Comparison of ENCODE assay signal across 19 cellular contexts in the genomic region with DNA sequence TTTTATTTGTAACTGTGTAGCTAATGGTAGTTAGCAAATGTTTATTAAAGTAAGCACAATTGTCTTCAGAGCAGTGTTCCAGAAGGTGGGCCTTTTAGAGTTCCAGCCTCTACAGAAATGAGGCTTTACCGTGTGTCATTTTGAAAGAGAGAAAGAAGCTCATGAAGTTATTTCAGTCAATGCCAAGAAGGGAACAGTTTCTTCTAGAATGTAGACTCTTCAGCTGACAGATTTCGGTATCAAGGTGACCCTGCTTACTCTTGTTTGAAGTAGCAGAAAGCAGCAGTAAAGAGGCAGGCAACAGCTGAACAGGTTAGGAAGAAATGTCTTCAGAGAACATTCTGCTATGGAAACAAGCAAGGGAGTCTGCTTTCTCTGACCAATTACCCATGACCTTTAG.
DNase-seq lines count a peak whose midpoint lies in the region; ATAC-seq and TF ChIP-seq lines count a peak whose summit lies in the region.
"Had no signal": no experiment of that assay in that cellular context is flagged by ENCODE, and none has a peak within 500 bp of the region (broad histone marks: within the 10 kb centered on the region; RNA-seq: fewer than 3 reads in every experiment).

No MANE protein-coding gene starts in this region.

- DNase-seq in immature natural killer cell = no peak
- no peak for DNase-seq in head of caudate nucleus
- no peak for DNase-seq in iPS-NIHi11 (ENCODE audit: low spot score)
- DNase-seq in activated CD4-positive, CD25-positive, alpha-beta regulatory T cell (lab: John Stamatoyannopoulos, UW) = no peak
- DNase-seq: activated CD4-positive, alpha-beta T cell treated with anti-CD3 and anti-CD28 coated beads for 36 hours; activated naive CD8-positive, alpha-beta T cell treated with anti-CD3 and anti-CD28 coated beads for 36 hours; activated T-cell treated with anti-CD3 and anti-CD28 coated beads for 4 hours; Caco-2; hippocampal formation; Kasumi-1; left cardiac atrium; NCI-H510A treated with DMSO at 0.1 percent for 48 hours; spleen; T-helper 17 cell had no signal

- peaks cover 0 to 2% (median 0%) of the 10 kb centered on the region in 3 donors for H3K27me3 Mint-ChIP-seq in immature natural killer cell (ENCODE audit: low read depth in 3 of 3)
- H3K27me3 Mint-ChIP-seq: activated CD4-positive, alpha-beta T cell treated with anti-CD3 and anti-CD28 coated beads for 36 hours; activated naive CD8-positive, alpha-beta T cell treated with anti-CD3 and anti-CD28 coated beads for 36 hours; T-helper 17 cell had no signal

- H3K4me1 Mint-ChIP-seq in immature natural killer cell = no peaks in the 10 kb centered on the region
- H3K4me1 Mint-ChIP-seq: activated CD4-positive, alpha-beta T cell treated with anti-CD3 and anti-CD28 coated beads for 36 hours; activated naive CD8-positive, alpha-beta T cell treated with anti-CD3 and anti-CD28 coated beads for 36 hours; T-helper 17 cell had no signal

- peaks cover 0 to 3% (median 0%) of the 10 kb centered on the region in 6 donors for H3K9me3 Mint-ChIP-seq in immature natural killer cell
- H3K9me3 Mint-ChIP-seq: activated naive CD8-positive, alpha-beta T cell treated with anti-CD3 and anti-CD28 coated beads for 36 hours had no signal

- ATAC-seq in GM18505 (IDR thresholded peaks at IDR 0.05; ENCODE audit: unreplicated experiment) = peak; percentile 57
- ATAC-seq in GM21381 (IDR thresholded peaks at IDR 0.05; ENCODE audit: unreplicated experiment) = peak; percentile 67
- ATAC-seq in HG02973 (IDR thresholded peaks at IDR 0.05; ENCODE audit: unreplicated experiment) = peak; percentile 62
- ATAC-seq in HG03571 (IDR thresholded peaks at IDR 0.05; ENCODE audit: unreplicated experiment) = peak; percentile 72
- ATAC-seq: activated CD4-positive, alpha-beta T cell treated with anti-CD3 and anti-CD28 coated beads for 36 hours; HCT116; left cardiac atrium; T-helper 17 cell had no signal

- H3K4me3 Mint-ChIP-seq in immature natural killer cell = no peak overlapping the region
- H3K4me3 Mint-ChIP-seq: activated CD4-positive, alpha-beta T cell treated with anti-CD3 and anti-CD28 coated beads for 36 hours; activated naive CD8-positive, alpha-beta T cell treated with anti-CD3 and anti-CD28 coated beads for 36 hours; T-helper 17 cell had no signal

- H3K36me3 Mint-ChIP-seq in immature natural killer cell = no peaks in the 10 kb centered on the region
- H3K36me3 Mint-ChIP-seq: activated naive CD8-positive, alpha-beta T cell treated with anti-CD3 and anti-CD28 coated beads for 36 hours had no signal

- no peak for TF ChIP-seq POLR2A in GM18505 (IDR thresholded peaks at IDR 0.05; ENCODE audit: borderline replicate concordance, extremely low read depth, insufficient read depth, insufficient read length)

- no peak overlapping the region for H3K27ac Mint-ChIP-seq in immature natural killer cell
- H3K27ac Mint-ChIP-seq: activated CD4-positive, alpha-beta T cell treated with anti-CD3 and anti-CD28 coated beads for 36 hours; activated naive CD8-positive, alpha-beta T cell treated with anti-CD3 and anti-CD28 coated beads for 36 hours; T-helper 17 cell had no signal

- intact Hi-C loops in head of caudate nucleus (cut with DNase I) = no loop called here
